ENCODE assay signal across 27 cellular contexts in the genomic region with DNA sequence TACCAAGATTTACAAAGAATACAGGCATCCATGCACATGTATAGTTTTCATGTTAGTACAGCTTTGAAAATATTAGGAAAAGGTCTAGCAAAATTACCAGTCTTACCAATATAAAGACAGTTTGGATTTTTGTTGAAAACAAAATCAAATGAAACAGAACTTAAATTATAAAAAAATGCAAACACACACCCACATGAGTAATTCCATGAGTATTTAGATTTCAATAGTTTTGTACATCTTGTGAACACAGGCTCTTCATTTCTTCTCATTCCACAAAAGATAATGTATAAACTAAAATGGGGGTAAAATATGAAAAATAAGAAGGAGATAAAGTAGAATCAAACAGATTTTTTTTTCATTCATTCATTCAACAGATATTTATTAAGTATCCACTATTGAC.
"Had no signal": no experiment of that assay in that cellular context is flagged by ENCODE, and none has a peak within 500 bp of the region (broad histone marks: within the 10 kb centered on the region; RNA-seq: fewer than 3 reads in every experiment).

No MANE protein-coding gene starts in this region.

- H3K27ac Mint-ChIP-seq: naive thymus-derived CD8-positive, alpha-beta T cell; natural killer cell treated with Interleukin-12 subunit alpha and Interleukin-12 subunit beta and Interleukin-15 and Interleukin-18, amount 100 ng/mL, for 72 hours; nephron progenitor cell; stimulated activated effector memory CD8-positive, alpha-beta T cell treated with anti-CD3 and anti-CD28 coated beads, Interleukin-12 subunit alpha, Interleukin-12 subunit beta, amount 100 ng/mL, for 72 hours; stimulated activated naive B cell treated with anti-CD40 and anti-IgM and Interleukin-4, amounts not matched to agents 10 μg/mL and 1 μg/mL and 100 μg/mL, for 72 hours; stimulated activated naive CD8-positive, alpha-beta T cell treated with anti-CD3 and anti-CD28 coated beads, Interleukin-15, Interleukin-2, amounts not matched to agents 100 ng/mL and 50 ng/mL, for 24 hours; type B pancreatic cell had no signal

- H3K27me3 ChIP-seq: neutrophil, pancreas, right lobe of liver, sigmoid colon, stomach, thyroid gland, tibial nerve, upper lobe of right lung, uterus had no signal

- H3K27me3 Mint-ChIP-seq: naive thymus-derived CD8-positive, alpha-beta T cell; natural killer cell treated with Interleukin-12 subunit alpha and Interleukin-12 subunit beta and Interleukin-15 and Interleukin-18, amount 100 ng/mL, for 72 hours; stimulated activated naive B cell treated with anti-CD40 and anti-IgM and Interleukin-4, amounts not matched to agents 10 μg/mL and 1 μg/mL and 100 μg/mL, for 72 hours; stimulated activated naive CD8-positive, alpha-beta T cell treated with anti-CD3 and anti-CD28 coated beads, Interleukin-15, Interleukin-2, amounts not matched to agents 100 ng/mL and 50 ng/mL, for 24 hours; type B pancreatic cell had no signal

- H3K36me3 ChIP-seq: neutrophil, pancreas, right lobe of liver, sigmoid colon, stomach, thoracic aorta, thyroid gland, tibial nerve, upper lobe of right lung, uterus had no signal

- H3K4me1 Mint-ChIP-seq: naive thymus-derived CD8-positive, alpha-beta T cell; neural crest cell; stimulated activated effector memory CD8-positive, alpha-beta T cell treated with anti-CD3 and anti-CD28 coated beads, Interleukin-12 subunit alpha, Interleukin-12 subunit beta, amount 100 ng/mL, for 72 hours; stimulated activated naive B cell treated with anti-CD40 and anti-IgM and Interleukin-4, amounts not matched to agents 10 μg/mL and 1 μg/mL and 100 μg/mL, for 72 hours had no signal

- H3K4me3 ChIP-seq: pancreas, psoas muscle, right lobe of liver, sigmoid colon, stomach, thoracic aorta, thyroid gland, tibial nerve, upper lobe of right lung, uterus had no signal

- H3K9me3 Mint-ChIP-seq: type B pancreatic cell had no signal

- H3K27ac ChIP-seq: neutrophil, pancreas, psoas muscle, right lobe of liver, sigmoid colon, stomach, thoracic aorta, thyroid gland, tibial nerve, upper lobe of right lung, uterus had no signal

- H3K36me3 Mint-ChIP-seq: naive thymus-derived CD8-positive, alpha-beta T cell; natural killer cell treated with Interleukin-12 subunit alpha and Interleukin-12 subunit beta and Interleukin-15 and Interleukin-18, amount 100 ng/mL, for 72 hours; stimulated activated effector memory CD8-positive, alpha-beta T cell treated with anti-CD3 and anti-CD28 coated beads, Interleukin-12 subunit alpha, Interleukin-12 subunit beta, amount 100 ng/mL, for 72 hours; stimulated activated naive B cell treated with anti-CD40 and anti-IgM and Interleukin-4, amounts not matched to agents 10 μg/mL and 1 μg/mL and 100 μg/mL, for 72 hours; type B pancreatic cell had no signal

- DNase-seq: naive thymus-derived CD8-positive, alpha-beta T cell; nephron progenitor cell; nucleus accumbens; pancreas; psoas muscle; right cardiac atrium; right lobe of liver; sigmoid colon; small intestine; stimulated activated CD4-positive, alpha-beta T cell treated with anti-CD3 and anti-CD28 coated beads, Interleukin-15, amount 100 ng/mL, for 24 hours; stimulated activated CD4-positive, alpha-beta T cell treated with anti-CD3 and anti-CD28 coated beads, Interleukin-2, amount 100 ng/mL, for 24 hours; stimulated activated CD4-positive, alpha-beta T cell treated with anti-CD3 and anti-CD28 coated beads, Interleukin-2, amount 100 ng/mL, for 48 hours; stimulated activated CD4-positive, alpha-beta T cell treated with anti-CD3 and anti-CD28 coated beads, Interleukin-4, amount 100 ng/mL, for 24 hours; stimulated activated naive B cell treated with anti-CD40 and anti-IgM and Interleukin-4, amounts not matched to agents 10 μg/mL and 1 μg/mL and 100 μg/mL, for 72 hours; stimulated activated naive CD4-positive, alpha-beta T cell treated with Interleukin-2 at 50 U/mL for 16 hours; stomach; thyroid gland; upper lobe of right lung; uterus had no signal

- H3K4me1 ChIP-seq: pancreas, psoas muscle, right lobe of liver, thyroid gland, upper lobe of right lung, uterus had no signal

- H3K4me3 Mint-ChIP-seq: naive thymus-derived CD8-positive, alpha-beta T cell; natural killer cell treated with Interleukin-12 subunit alpha and Interleukin-12 subunit beta and Interleukin-15 and Interleukin-18, amount 100 ng/mL, for 72 hours; nephron progenitor cell; neural crest cell; stimulated activated effector memory CD8-positive, alpha-beta T cell treated with anti-CD3 and anti-CD28 coated beads, Interleukin-12 subunit alpha, Interleukin-12 subunit beta, amount 100 ng/mL, for 72 hours; stimulated activated naive B cell treated with anti-CD40 and anti-IgM and Interleukin-4, amounts not matched to agents 10 μg/mL and 1 μg/mL and 100 μg/mL, for 72 hours; stimulated activated naive CD8-positive, alpha-beta T cell treated with anti-CD3 and anti-CD28 coated beads, Interleukin-15, Interleukin-2, amounts not matched to agents 100 ng/mL and 50 ng/mL, for 24 hours; type B pancreatic cell had no signal

- H3K9me3 ChIP-seq: neutrophil, pancreas, psoas muscle, right lobe of liver, stomach, thoracic aorta, thyroid gland, tibial nerve, upper lobe of right lung, uterus had no signal

- FAIRE-seq: pancreas, small intestine had no signal

- ATAC-seq: naive thymus-derived CD8-positive, alpha-beta T cell; natural killer cell treated with Interleukin-12 subunit alpha and Interleukin-12 subunit beta and Interleukin-15 and Interleukin-18, amount 100 ng/mL, for 72 hours; pancreas; psoas muscle; right cardiac atrium; right lobe of liver; stimulated activated effector memory CD8-positive, alpha-beta T cell treated with anti-CD3 and anti-CD28 coated beads, Interleukin-12 subunit alpha, Interleukin-12 subunit beta, amount 100 ng/mL, for 72 hours; stimulated activated naive B cell treated with anti-CD40 and anti-IgM and Interleukin-4, amounts not matched to agents 10 μg/mL and 1 μg/mL and 100 μg/mL, for 72 hours; upper lobe of right lung had no signal
